In the genomic region with DNA sequence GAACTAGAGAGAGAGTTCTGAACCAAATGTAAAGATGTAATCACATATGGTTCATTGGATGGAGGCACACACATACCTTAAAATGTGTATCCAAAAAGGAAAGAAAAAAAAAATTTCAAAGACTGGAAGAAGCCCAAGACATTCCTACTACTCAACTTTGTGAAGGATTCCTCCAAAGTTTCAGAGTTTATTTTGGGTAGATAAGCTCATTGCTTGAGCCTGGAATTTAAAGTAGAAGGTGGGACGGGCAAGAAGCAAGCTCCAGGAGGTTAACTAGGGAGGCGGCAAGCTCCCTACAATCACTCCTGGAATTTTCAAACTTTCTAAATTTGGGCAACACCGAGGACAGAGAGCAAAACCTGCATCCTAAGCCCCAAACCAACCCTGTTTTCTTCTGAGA, we compare ENCODE assay signal across 10 cellular contexts. TPM values are rescaled to one million over a fixed set of nuclear protein-coding genes. Genes with fewer than 3 reads are reported as not detected.
DNase-seq lines count a peak whose midpoint lies in the region; TF ChIP-seq lines count a peak whose summit lies in the region.
"Had no signal": no experiment of that assay in that cellular context is flagged by ENCODE, and none has a peak within 500 bp of the region (broad histone marks: within the 10 kb centered on the region; RNA-seq: fewer than 3 reads in every experiment).

No MANE protein-coding gene starts in this region.

- H3K4me2 ChIP-seq in mammary epithelial cell (ENCODE audit: insufficient read depth, low read depth, low read length) = peak overlapping the region; percentile 90

- no peak for TF ChIP-seq CTCF in mammary epithelial cell (conservative IDR thresholded peaks at IDR 0.05 in 1 of 2, IDR thresholded peaks at IDR 0.05 in 1 of 2; ENCODE audit: extremely low read depth in 1 of 2, insufficient read depth in 1 of 2, low read depth in 1 of 2, low read length in 2 of 2)
- no peak for TF ChIP-seq CTCF in mesothelial cell of epicardium (IDR thresholded peaks at IDR 0.05; ENCODE audit: unreplicated experiment)
- TF ChIP-seq CTCF in transverse colon (IDR thresholded peaks at IDR 0.05) = no peak

- H3K4me3 ChIP-seq in mammary epithelial cell (replicated peaks in 1 of 3; ENCODE audit: insufficient read depth in 1 of 3, low read depth in 2 of 3, low read length in 3 of 3) (peak overlapping the region in 1 of 3 experiments; percentile 2), transverse colon (peak overlapping the region in 1 of 4 donors; percentile 97)

- H3K4me3 Mint-ChIP-seq in activated naive CD4-positive, alpha-beta T cell treated with anti-CD3 and anti-CD28 coated beads, Interleukin-2, amount 10 ng/mL, durations not matched to agents 7 days and 5 days = peak overlapping the region; percentile 75
- H3K4me3 Mint-ChIP-seq in activated naive CD4-positive, alpha-beta T cell treated with anti-CD3 and anti-CD28 coated beads for 36 hours = no peak overlapping the region
- peak overlapping the region; percentile 91 for H3K4me3 Mint-ChIP-seq in mesothelial cell of epicardium

- 100% methylated on average over 1 of the region's 3 CpGs for WGBS in mammary epithelial cell (ENCODE audit: low coverage, missing lambda C conversion rate)
- 29% methylated on average over 3 of the region's 3 CpGs; no CpG with 5 or more reads in 1 of the 2 donors for WGBS in transverse colon (ENCODE audit: low coverage in 1 of 2), 2 donors

- TF ChIP-seq POLR2A in transverse colon (IDR thresholded peaks at IDR 0.05) = no peak

- H3K36me3 Mint-ChIP-seq in activated naive CD4-positive, alpha-beta T cell treated with anti-CD3 and anti-CD28 coated beads, Interleukin-2, amount 10 ng/mL, durations not matched to agents 7 days and 5 days = peaks cover 2% of the 10 kb centered on the region
- peaks cover 2% of the 10 kb centered on the region for H3K36me3 Mint-ChIP-seq in activated naive CD4-positive, alpha-beta T cell treated with anti-CD3 and anti-CD28 coated beads for 36 hours (ENCODE audit: low read depth)
- H3K36me3 Mint-ChIP-seq in mesothelial cell of epicardium = peaks cover 11% of the 10 kb centered on the region

- H3K4me1 Mint-ChIP-seq in activated naive CD4-positive, alpha-beta T cell treated with anti-CD3 and anti-CD28 coated beads, Interleukin-2, amount 10 ng/mL, durations not matched to agents 7 days and 5 days = peaks cover 22% of the 10 kb centered on the region
- peaks cover 10% of the 10 kb centered on the region for H3K4me1 Mint-ChIP-seq in activated naive CD4-positive, alpha-beta T cell treated with anti-CD3 and anti-CD28 coated beads for 36 hours (ENCODE audit: low read depth)
- peaks cover 61% of the 10 kb centered on the region for H3K4me1 Mint-ChIP-seq in mesothelial cell of epicardium

- CTCF ChIA-PET in activated naive CD4-positive, alpha-beta T cell treated with anti-CD3 and anti-CD28 coated beads, Interleukin-2, amount 10 ng/mL, durations not matched to agents 7 days and 5 days (lab: Charles Lee) = no interaction called here
- CTCF ChIA-PET in activated naive CD4-positive, alpha-beta T cell treated with anti-CD3 and anti-CD28 coated beads for 36 hours (lab: Charles Lee) = no interaction called here
- CTCF ChIA-PET in mammary epithelial cell (lab: Charles Lee; ENCODE audit: low non-redundant PET) = no interaction called here

- dilution Hi-C loops in mammary epithelial cell (cut with HindIII; ENCODE audit: low sequenced_read_pairs) = no loop called here

- intact Hi-C loops in activated naive CD4-positive, alpha-beta T cell treated with anti-CD3 and anti-CD28 coated beads for 36 hours (cut with micrococcal nuclease) = no loop called here
- intact Hi-C loops in mammary epithelial cell (cut with micrococcal nuclease) (no loop called here), transverse colon (cut with DNase I; ENCODE audit: low total_unique reads) (loop anchor here (5.0 kb wide), 1 partner anchor 1630 kb away; the partner anchor contains the start of gene C19orf12)

- H3K27me3 ChIP-seq in mammary epithelial cell (ENCODE audit: insufficient read depth, low read length) = no peaks in the 10 kb centered on the region
- peaks cover 67% of the 10 kb centered on the region for H3K27me3 ChIP-seq in transverse colon

- no peak for TF ChIP-seq EP300 in transverse colon (IDR thresholded peaks at IDR 0.05; ENCODE audit: low read depth)

- H3K36me3 ChIP-seq in mammary epithelial cell (ENCODE audit: insufficient read depth, low read length) (no peaks in the 10 kb centered on the region), transverse colon (no peaks in the 10 kb centered on the region)

- H3K9ac ChIP-seq in mammary epithelial cell (ENCODE audit: insufficient read depth, low read length) = no peak overlapping the region

- no peak for DNase-seq in activated naive CD4-positive, alpha-beta T cell treated with anti-CD3 and anti-CD28 coated beads, Interleukin-2, amount 10 ng/mL, durations not matched to agents 7 days and 5 days
- no peak for DNase-seq in activated naive CD4-positive, alpha-beta T cell treated with anti-CD3 and anti-CD28 coated beads for 36 hours
- no peak for DNase-seq in mammary epithelial cell
- DNase-seq in mesothelial cell of epicardium (ENCODE audit: low spot score in 2 of 2, unreplicated experiment in 2 of 2) = no peak
- no peak for DNase-seq in transverse colon
- DNase-seq in activated gamma-delta T cell treated with Interleukin-2 at 50 U/mL for 16 hours = no peak
- no peak for DNase-seq in medulla oblongata (ENCODE audit: extremely low spot score)
- no peak for DNase-seq in dedifferentiated amniotic fluid mesenchymal stem cell (ENCODE audit: extremely low spot score)
- DNase-seq: OCI-M1; stimulated activated CD8-positive, alpha-beta memory T cell treated with anti-CD3 and anti-CD28 coated beads, Interleukin-4, amount 100 ng/mL, for 48 hours had no signal

- H3K4me1 ChIP-seq in mammary epithelial cell (ENCODE audit: insufficient read depth, low read length) = peaks cover 20% of the 10 kb centered on the region
- H3K4me1 ChIP-seq in transverse colon = peaks cover 0 to 40% (median 18%) of the 10 kb centered on the region in 4 donors

- no peaks in the 10 kb centered on the region for H4K20me1 ChIP-seq in mammary epithelial cell (ENCODE audit: insufficient read depth, low read length)

- peaks cover 77% of the 10 kb centered on the region for H3K79me2 ChIP-seq in mammary epithelial cell (ENCODE audit: insufficient read depth, low read length)

- H3K27me3 Mint-ChIP-seq in activated naive CD4-positive, alpha-beta T cell treated with anti-CD3 and anti-CD28 coated beads, Interleukin-2, amount 10 ng/mL, durations not matched to agents 7 days and 5 days = peaks cover 88% of the 10 kb centered on the region
- peaks cover 31% of the 10 kb centered on the region for H3K27me3 Mint-ChIP-seq in activated naive CD4-positive, alpha-beta T cell treated with anti-CD3 and anti-CD28 coated beads for 36 hours (ENCODE audit: low read depth)
- H3K27me3 Mint-ChIP-seq in mesothelial cell of epicardium (ENCODE audit: low read depth) = peaks cover 38% of the 10 kb centered on the region

- no peaks in the 10 kb centered on the region for H3K9me3 ChIP-seq in mammary epithelial cell (replicated peaks; ENCODE audit: insufficient read depth, low read length)
- H3K9me3 ChIP-seq in transverse colon = no peaks in the 10 kb centered on the region

- in situ Hi-C loops in mammary epithelial cell (cut with MboI; ENCODE audit: low sequenced_read_pairs in 2 of 2) = loop anchor here in 1 of 2 donors (25.0 kb wide), 1 partner anchor 210 kb away; no protein-coding TSS in a partner anchor
- in situ Hi-C loops in transverse colon (cut with MboI; ENCODE audit: low pct_ligation_motif_present in 1 of 4, low pct_unique_long_range_greater_than_20kb in 1 of 4, low sequenced_read_pairs in 3 of 4) = no loop called here

- H3K27ac ChIP-seq in mammary epithelial cell (ENCODE audit: insufficient read depth, low read depth, low read length) = no peak overlapping the region
- H3K27ac ChIP-seq in transverse colon = peak overlapping the region; percentile 93 to 97 (median 96)

- no TSS peak for BruUV-seq in mammary epithelial cell (replicated peaks; lab: Mats Ljungman, UMichigan)

- no peak overlapping the region for H3K27ac Mint-ChIP-seq in activated naive CD4-positive, alpha-beta T cell treated with anti-CD3 and anti-CD28 coated beads, Interleukin-2, amount 10 ng/mL, durations not matched to agents 7 days and 5 days
- no peak overlapping the region for H3K27ac Mint-ChIP-seq in activated naive CD4-positive, alpha-beta T cell treated with anti-CD3 and anti-CD28 coated beads for 36 hours
- H3K27ac Mint-ChIP-seq in mesothelial cell of epicardium = peak overlapping the region; percentile 86

- no peaks in the 10 kb centered on the region for H3K9me3 Mint-ChIP-seq in activated naive CD4-positive, alpha-beta T cell treated with anti-CD3 and anti-CD28 coated beads, Interleukin-2, amount 10 ng/mL, durations not matched to agents 7 days and 5 days
- no peaks in the 10 kb centered on the region for H3K9me3 Mint-ChIP-seq in activated naive CD4-positive, alpha-beta T cell treated with anti-CD3 and anti-CD28 coated beads for 36 hours
- no peaks in the 10 kb centered on the region for H3K9me3 Mint-ChIP-seq in mesothelial cell of epicardium

- no peak overlapping the region for H2AFZ ChIP-seq in mammary epithelial cell (ENCODE audit: low read depth, low read length)

RNA-seq across cellular contexts. Expression of gene TSHZ3, which starts 1.9 kb away (rescaled TPM):
- 1 to 10 TPM; 1.6 to 2.0 TPM for total RNA-seq in activated naive CD4-positive, alpha-beta T cell treated with anti-CD3 and anti-CD28 coated beads for 36 hours
- 10 to 100 TPM; 10.3 to 11.3 TPM for total RNA-seq in mammary epithelial cell
- 4.1 TPM for polyA plus RNA-seq in mammary epithelial cell
- 9.8 TPM for polyA minus RNA-seq in mammary epithelial cell
- 82.5 to 87.1 TPM (median 82.9 TPM) in 3 replicates for total RNA-seq in mesothelial cell of epicardium
- 1 to 10 TPM; 3.0 to 6.4 (median 4.6) TPM for total RNA-seq in transverse colon
